Comparison of ENCODE assay signal across 29 cellular contexts in the genomic region with DNA sequence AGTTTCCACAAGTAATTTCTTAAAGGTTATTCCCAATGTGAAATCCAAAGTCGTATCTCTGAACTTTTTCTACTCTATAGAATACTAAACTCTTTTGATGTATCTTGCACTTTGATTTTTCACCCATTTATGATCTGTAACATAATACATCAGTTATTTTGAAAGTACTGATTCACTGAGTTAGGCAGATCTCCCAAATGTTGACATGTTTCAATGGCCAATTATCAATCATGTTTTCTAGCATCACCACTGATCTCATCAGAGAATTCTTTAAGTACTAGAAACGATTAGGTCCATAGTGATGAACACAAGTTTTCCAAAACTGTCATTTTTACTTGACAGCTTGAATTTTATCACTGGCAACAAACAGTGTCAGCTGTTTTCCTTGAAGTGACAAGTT.
"Had no signal": no experiment of that assay in that cellular context is flagged by ENCODE, and none has a peak within 500 bp of the region (broad histone marks: within the 10 kb centered on the region; RNA-seq: fewer than 3 reads in every experiment).

No MANE protein-coding gene starts in this region.

- H3K9me3 ChIP-seq: left lung, lower lobe of right lung, pancreas, prostate gland, stomach, testis, thyroid gland, transverse colon, upper lobe of left lung, vagina had no signal

- H3K27ac ChIP-seq: left lung, lower lobe of right lung, pancreas, prostate gland, skin epidermis, stomach, testis, thyroid gland, transverse colon, upper lobe of left lung, vagina had no signal

- H3K27me3 ChIP-seq: left lung, pancreas, stomach, testis, thyroid gland, transverse colon, upper lobe of left lung, vagina had no signal

- H3K4me1 ChIP-seq: left lung, lower lobe of right lung, pancreas, prostate gland, stomach, testis, thyroid gland, upper lobe of left lung, vagina had no signal

- H3K4me3 ChIP-seq: left lung, lower lobe of right lung, pancreas, prostate gland, skin epidermis, stomach, testis, thyroid gland, transverse colon, upper lobe of left lung, vagina had no signal

- H3K4me1 Mint-ChIP-seq: naive thymus-derived CD8-positive, alpha-beta T cell; nephron; neural crest cell; stimulated activated naive B cell treated with anti-CD40 and anti-IgM and Interleukin-4, amounts not matched to agents 10 μg/mL and 1 μg/mL and 100 μg/mL, for 72 hours had no signal

- H3K27me3 Mint-ChIP-seq: naive thymus-derived CD8-positive, alpha-beta T cell; stimulated activated naive B cell treated with anti-CD40 and anti-IgM and Interleukin-4, amounts not matched to agents 10 μg/mL and 1 μg/mL and 100 μg/mL, for 72 hours had no signal

- H3K36me3 ChIP-seq: left lung, lower lobe of right lung, pancreas, prostate gland, thyroid gland, transverse colon, vagina had no signal

- H3K27ac Mint-ChIP-seq: naive thymus-derived CD8-positive, alpha-beta T cell; nephron; stimulated activated naive B cell treated with anti-CD40 and anti-IgM and Interleukin-4, amounts not matched to agents 10 μg/mL and 1 μg/mL and 100 μg/mL, for 72 hours had no signal

- ATAC-seq: left colon; left lung; lower lobe of right lung; naive thymus-derived CD8-positive, alpha-beta T cell; pancreas; right cardiac atrium; sciatic nerve; stimulated activated naive B cell treated with anti-CD40 and anti-IgM and Interleukin-4, amounts not matched to agents 10 μg/mL and 1 μg/mL and 100 μg/mL, for 72 hours; stimulated activated naive CD8-positive, alpha-beta T cell treated with anti-CD3 and anti-CD28 coated beads, Interleukin-15, Interleukin-2, amounts not matched to agents 100 U/mL and 50 U/mL, for 24 hours had no signal

- DNase-seq: kidney; left colon; left lung; lower lobe of right lung; mammary epithelial cell; mesenchymal stem cell; naive thymus-derived CD8-positive, alpha-beta T cell; nucleus accumbens; pancreas; posterior cingulate gyrus; retina; right cardiac atrium; stimulated activated CD4-positive, alpha-beta T cell treated with anti-CD3 and anti-CD28 coated beads, Interleukin-12 subunit alpha, Interleukin-12 subunit beta, amount 100 ng/mL, for 4 hours; stimulated activated CD4-positive, alpha-beta T cell treated with anti-CD3 and anti-CD28 coated beads, Interleukin-15, amount 100 ng/mL, for 24 hours; stimulated activated CD4-positive, alpha-beta T cell treated with anti-CD3 and anti-CD28 coated beads, Interleukin-2, amount 100 ng/mL, for 24 hours; stimulated activated CD4-positive, alpha-beta T cell treated with anti-CD3 and anti-CD28 coated beads, Interleukin-4, amount 100 ng/mL, for 1 hour; stimulated activated naive B cell treated with anti-CD40 and anti-IgM and Interleukin-4, amounts not matched to agents 10 μg/mL and 1 μg/mL and 100 μg/mL, for 72 hours; stimulated activated naive CD8-positive, alpha-beta T cell treated with anti-CD3 and anti-CD28 coated beads, Interleukin-15, Interleukin-2, amounts not matched to agents 100 U/mL and 50 U/mL, for 24 hours; stomach; testis; thyroid gland; transverse colon; upper lobe of left lung had no signal

- H3K9me3 Mint-ChIP-seq: naive thymus-derived CD8-positive, alpha-beta T cell; nephron; neural crest cell; stimulated activated naive B cell treated with anti-CD40 and anti-IgM and Interleukin-4, amounts not matched to agents 10 μg/mL and 1 μg/mL and 100 μg/mL, for 72 hours had no signal

- FAIRE-seq: kidney, pancreas had no signal

- H3K4me3 Mint-ChIP-seq: naive thymus-derived CD8-positive, alpha-beta T cell; nephron; neural crest cell; stimulated activated naive B cell treated with anti-CD40 and anti-IgM and Interleukin-4, amounts not matched to agents 10 μg/mL and 1 μg/mL and 100 μg/mL, for 72 hours had no signal
